1 cellular context compared by ENCODE assay signal in the genomic region with DNA sequence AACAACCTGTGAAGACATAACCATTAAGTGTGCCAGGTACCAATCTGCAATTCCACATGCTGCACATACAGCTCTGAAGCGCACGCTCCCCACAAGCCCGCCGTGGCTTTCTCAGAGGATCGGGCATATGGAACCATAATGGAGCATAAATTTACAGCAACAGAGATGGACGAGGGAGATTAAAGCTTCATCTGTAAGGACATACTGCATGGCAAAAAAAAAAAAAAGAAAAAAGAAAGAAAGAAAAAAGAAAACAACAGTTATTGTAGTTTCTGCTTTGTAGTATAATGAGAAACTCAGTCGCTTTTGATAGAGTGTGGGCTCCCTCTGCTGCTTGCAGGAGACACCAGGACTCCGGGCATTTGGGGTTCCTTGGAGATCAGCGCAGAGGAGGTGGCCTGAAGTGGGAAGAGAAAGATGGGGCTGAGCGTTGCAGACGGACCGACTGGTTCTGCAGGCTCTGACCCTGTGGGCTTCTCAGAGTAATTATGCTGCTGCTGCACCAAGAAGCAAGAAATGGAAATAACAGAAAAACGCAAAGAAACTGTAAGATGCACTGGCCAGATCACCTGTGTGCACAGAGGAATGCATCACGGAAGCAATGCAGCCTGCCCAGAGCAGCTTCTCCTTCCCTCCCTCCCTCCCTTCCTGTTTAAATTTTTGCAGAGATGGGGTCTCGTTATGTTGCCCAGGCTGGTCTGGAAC.
TF ChIP-seq lines count a peak whose summit lies in the region.

No MANE protein-coding gene starts in this region.

TF ChIP-seq in H1, 55 proteins besides CTCF, POLR2A, EP300 and RAD21:
- TF ChIP-seq KDM1A (IDR thresholded peaks at IDR 0.05; ENCODE audit: borderline replicate concordance, low read length) (no peak), CHD2 (IDR thresholded peaks at IDR 0.05; ENCODE audit: low read length) (no peak), JUN (IDR thresholded peaks at IDR 0.05; ENCODE audit: low read depth, low read length) (no peak), CHD1 (IDR thresholded peaks at IDR 0.05; ENCODE audit: low read depth, low read length) (no peak), JUND (IDR thresholded peaks at IDR 0.05; ENCODE audit: low read length) (no peak), BCL11A (IDR thresholded peaks at IDR 0.05; ENCODE audit: low read depth in 2 of 2, low read length in 2 of 2) (no peak), SIRT6 (IDR thresholded peaks at IDR 0.05; ENCODE audit: low read length) (no peak), RBBP5 (IDR thresholded peaks at IDR 0.05; ENCODE audit: borderline replicate concordance, low read depth, low read length) (no peak), RNF2 (IDR thresholded peaks at IDR 0.05; ENCODE audit: borderline replicate concordance, low read depth, low read length, missing control alignments, poor library complexity, severe bottlenecking) (no peak), EZH2 (IDR thresholded peaks at IDR 0.05; ENCODE audit: low read depth, low read length, severe bottlenecking) (no peak), BRCA1 (IDR thresholded peaks at IDR 0.05; ENCODE audit: low read depth, low read length) (no peak), CREB1 (IDR thresholded peaks at IDR 0.05) (no peak), ATF2 (IDR thresholded peaks at IDR 0.05; ENCODE audit: low read length) (no peak), CBX5 (IDR thresholded peaks at IDR 0.05; ENCODE audit: low read depth, low read length) (no peak)
- TF ChIP-seq, protein P1, sequence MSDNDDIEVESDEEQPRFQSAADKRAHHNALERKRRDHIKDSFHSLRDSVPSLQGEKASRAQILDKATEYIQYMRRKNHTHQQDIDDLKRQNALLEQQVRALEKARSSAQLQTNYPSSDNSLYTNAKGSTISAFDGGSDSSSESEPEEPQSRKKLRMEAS (IDR thresholded peaks at IDR 0.05) = no peak
TF ChIP-seq in H1: peak in this region for 0.
